ENCODE assay signal across 14 cellular contexts in the genomic region with DNA sequence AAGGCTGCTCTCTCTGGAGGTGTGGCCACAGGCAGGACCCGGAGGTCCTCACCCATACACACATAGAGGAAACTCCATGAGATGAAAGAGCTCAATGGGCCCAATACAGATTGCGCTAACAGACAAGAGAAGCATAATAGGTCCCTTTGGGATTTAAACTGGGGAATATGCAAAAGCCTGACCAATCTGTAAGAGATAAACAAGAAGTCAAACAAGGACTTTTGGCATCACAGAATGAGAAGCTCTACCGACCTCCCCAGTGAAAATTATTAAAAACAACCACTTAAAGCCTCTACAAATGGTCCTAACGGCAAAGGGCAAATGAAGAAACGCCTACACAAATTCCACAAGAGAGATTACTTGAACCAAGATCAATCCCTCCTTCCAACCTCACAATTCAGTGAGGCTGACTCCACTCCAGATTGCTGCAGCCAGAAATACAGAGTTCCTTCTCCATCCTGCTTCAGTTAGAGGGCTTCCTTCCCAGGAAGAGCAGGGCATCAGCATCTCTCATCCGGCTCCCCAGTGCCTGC. TPM values are rescaled to one million over a fixed set of nuclear protein-coding genes. Genes with fewer than 3 reads are reported as not detected.
DNase-seq lines count a peak whose midpoint lies in the region; ATAC-seq and TF ChIP-seq lines count a peak whose summit lies in the region.
"Had no signal": no experiment of that assay in that cellular context is flagged by ENCODE, and none has a peak within 500 bp of the region (broad histone marks: within the 10 kb centered on the region; RNA-seq: fewer than 3 reads in every experiment).

No MANE protein-coding gene starts in this region.

- H2BK120ac ChIP-seq in mesendoderm (ENCODE audit: low read depth, low read length): no peak overlapping the region

- H3K4me1 Mint-ChIP-seq in endodermal cell: peaks cover 50% of the 10 kb centered on the region

- WGBS in endodermal cell (ENCODE audit: insufficient coverage in 1 of 2, insufficient read length in 1 of 2), 2 experiments: 88 to 100% methylated on average over 2 to 6 of the region's 6 CpGs
- no CpG with 5 or more reads among the region's 6 CpGs for WGBS in mesendoderm (ENCODE audit: extremely low coverage, insufficient coverage, low lambda C conversion rate)
- 38 to 63% methylated on average over 5 to 6 of the region's 6 CpGs for WGBS in testis, 2 donors

- no peak for TF ChIP-seq POLR2A in testis (IDR thresholded peaks at IDR 0.05)

- H3K4me1 ChIP-seq in endodermal cell (ENCODE audit: control insufficient read depth, insufficient read depth, low read length) (peaks cover 15% of the 10 kb centered on the region), mesendoderm (ENCODE audit: control insufficient read depth, low read depth, low read length) (peaks cover 3% of the 10 kb centered on the region), testis (peaks cover 9% of the 10 kb centered on the region)

- peak overlapping the region; percentile 4 for H3K4me3 ChIP-seq in endodermal cell (ENCODE audit: low read length)
- H3K4me3 ChIP-seq in mesendoderm (ENCODE audit: low read length): no peak overlapping the region
- no peak overlapping the region for H3K4me3 ChIP-seq in testis
- H3K4me3 ChIP-seq: stomach had no signal

- H3K27ac Mint-ChIP-seq in endodermal cell: peak overlapping the region; percentile 4

- TF ChIP-seq CTCF in endodermal cell (conservative IDR thresholded peaks at IDR 0.05) (no peak), testis (IDR thresholded peaks at IDR 0.05) (no peak), GM20000 (IDR thresholded peaks at IDR 0.05; ENCODE audit: extremely low read depth, missing control alignments) (no peak)

- no peak overlapping the region for H3K18ac ChIP-seq in mesendoderm (ENCODE audit: low read length)

- H3K27ac ChIP-seq in endodermal cell (ENCODE audit: low read depth, low read length) (no peak overlapping the region), mesendoderm (ENCODE audit: low read depth, low read length) (no peak overlapping the region), testis (peak overlapping the region in 1 of 2 donors; percentile 6)

- intact Hi-C loops in testis (cut with DNase I; ENCODE audit: low total_unique reads): no loop called here

- no peak overlapping the region for H3K4me2 ChIP-seq in mesendoderm (ENCODE audit: low read length)

- peaks cover 59% of the 10 kb centered on the region for H3K36me3 Mint-ChIP-seq in endodermal cell (ENCODE audit: low read depth)

- no peak overlapping the region for H3K4me3 Mint-ChIP-seq in endodermal cell

- H3K27me3 ChIP-seq in endodermal cell (ENCODE audit: control insufficient read depth, insufficient read depth, low read length, poor library complexity, severe bottlenecking) (no peaks in the 10 kb centered on the region), mesendoderm (ENCODE audit: insufficient read depth, low read length, poor library complexity) (no peaks in the 10 kb centered on the region), testis (no peaks in the 10 kb centered on the region)
- H3K27me3 ChIP-seq: stomach had no signal

- H3K79me2 ChIP-seq in mesendoderm (ENCODE audit: control insufficient read depth, insufficient read depth, low read length): peaks cover 61% of the 10 kb centered on the region

- no peak overlapping the region for H4K8ac ChIP-seq in mesendoderm (ENCODE audit: low read depth, low read length)

- H3K79me1 ChIP-seq in mesendoderm (ENCODE audit: low read length): peaks cover 14% of the 10 kb centered on the region

- no peaks in the 10 kb centered on the region for H3K9me3 ChIP-seq in endodermal cell (ENCODE audit: control insufficient read depth, low read length)
- no peaks in the 10 kb centered on the region for H3K9me3 ChIP-seq in testis
- H3K9me3 ChIP-seq: stomach had no signal

- H2BK5ac ChIP-seq in mesendoderm (ENCODE audit: low read length): no peak overlapping the region

- H3K36me3 ChIP-seq in endodermal cell (ENCODE audit: control insufficient read depth, insufficient read depth, low read length): peaks cover 95% of the 10 kb centered on the region
- no peaks in the 10 kb centered on the region for H3K36me3 ChIP-seq in mesendoderm (ENCODE audit: control insufficient read depth, insufficient read depth, low read length)
- no peaks in the 10 kb centered on the region for H3K36me3 ChIP-seq in testis (ENCODE audit: low read depth, missing control alignments)

- H3K9ac ChIP-seq in endodermal cell (ENCODE audit: extremely low read depth, low read length, poor library complexity, severe bottlenecking) (no peak overlapping the region), mesendoderm (ENCODE audit: low read length) (no peak overlapping the region)

- ATAC-seq in GM18520 (IDR thresholded peaks at IDR 0.05; ENCODE audit: unreplicated experiment): no peak

- no peak overlapping the region for H3K23ac ChIP-seq in mesendoderm (ENCODE audit: low read length)

- H3K56ac ChIP-seq in mesendoderm (ENCODE audit: low read length): peak overlapping the region; percentile 2

- no peak overlapping the region for H3K4ac ChIP-seq in mesendoderm (ENCODE audit: low read depth, low read length)

- H2AK5ac ChIP-seq in mesendoderm (ENCODE audit: low read length): no peak overlapping the region

- no peaks in the 10 kb centered on the region for H3K27me3 Mint-ChIP-seq in endodermal cell (ENCODE audit: insufficient read depth)

- peak; percentile 9 for DNase-seq in NCI-H2171 treated with DMSO at 0.1 percent for 48 hours (lab: John Stamatoyannopoulos, UW)
- no peak for DNase-seq in NCI-H2171 (lab: John Stamatoyannopoulos, UW)
- DNase-seq in endodermal cell: no peak
- DNase-seq in mesendoderm: no peak
- DNase-seq in testis: peak; percentile 47
- no peak for DNase-seq in GM20000 (ENCODE audit: low spot score)
- DNase-seq in NCI-H2107 (lab: John Stamatoyannopoulos, UW): no peak
- DNase-seq: NCI-H187, OCI-M1, stomach, T1000 had no signal

- H2BK15ac ChIP-seq in mesendoderm (replicated peaks; ENCODE audit: low read depth): no peak overlapping the region

- H4K5ac ChIP-seq in mesendoderm (ENCODE audit: low read length): no peak overlapping the region

- H3K9me3 Mint-ChIP-seq in endodermal cell: no peaks in the 10 kb centered on the region

RNA-seq across cellular contexts. Expression of gene IWS1, which starts 10.8 kb away (rescaled TPM):
- total RNA-seq in endodermal cell (100 to 1,000 TPM in 1 of 2 donors, 10 to 100 TPM in 1; 91.4 to 107 TPM), testis (10 to 100 TPM; 39.6 to 52.7 TPM)
- 77.9 TPM for polyA plus RNA-seq in endodermal cell (2013, experiment 1 of 2)
- 85.8 TPM for polyA plus RNA-seq in endodermal cell (2013, experiment 2 of 2)
- polyA plus RNA-seq in mesendoderm (2013, experiment 1 of 2): 56.1 TPM
- polyA plus RNA-seq in mesendoderm (2013, experiment 2 of 2): 56.7 TPM
- polyA plus RNA-seq in testis (ENCODE audit: insufficient read depth, low read depth, low replicate concordance): 33.7 TPM

RNA-seq across cellular contexts. Expression of gene MYO7B, which starts 20.0 kb away (rescaled TPM):
- total RNA-seq in endodermal cell (under 1 TPM in 1 of 2 donors, not detected in 1; 0.11 TPM), testis (1 to 10 TPM; 3.6 to 5.6 TPM)
- not detected for polyA plus RNA-seq in endodermal cell (2013, experiment 1 of 2)
- polyA plus RNA-seq in endodermal cell (2013, experiment 2 of 2): not detected
- 0.01 TPM for polyA plus RNA-seq in mesendoderm (2013, experiment 1 of 2)
- 0.03 TPM for polyA plus RNA-seq in mesendoderm (2013, experiment 2 of 2)
- 4.2 TPM for polyA plus RNA-seq in testis (ENCODE audit: insufficient read depth, low read depth, low replicate concordance)
- total RNA-seq: endothelial cell of umbilical vein, G401 had no signal

Comparison
In these comparisons a context has a peak if more than half of its experiments do, and no peak if none do; other contexts are left out.
1. DNase-seq: peak in NCI-H2171 treated with DMSO at 0.1 percent for 48 hours (single experiment) and testis (single experiment); none in NCI-H2171 (single experiment), endodermal cell (single experiment), mesendoderm (single experiment), GM20000 (single experiment) and NCI-H2107 (single experiment).
2. RNA of gene MYO7B, which starts 20.0 kb away (total RNA-seq): 3.6 to 5.6 TPM in testis; 0.11 TPM in endodermal cell; every median in the first group is over 4 times any median in the second.